ENCODE assay signal across 8 cellular contexts in the genomic region with DNA sequence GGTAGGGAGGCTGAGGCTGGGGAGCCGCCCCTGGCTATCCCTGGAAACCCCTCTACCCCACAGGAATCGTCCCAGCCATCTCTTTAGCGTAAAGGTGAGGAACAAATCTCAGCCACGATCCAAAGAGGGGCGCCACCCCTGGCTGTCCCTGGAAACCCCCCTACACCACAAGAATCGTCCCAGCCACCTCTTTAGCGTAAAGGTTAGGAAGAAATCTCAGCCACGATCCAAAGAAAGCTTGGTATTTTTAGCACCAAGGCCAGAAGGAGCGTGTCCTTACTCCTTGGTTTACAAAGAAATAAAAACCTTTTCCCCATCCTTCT. TPM values are rescaled to one million over a fixed set of nuclear protein-coding genes. Genes with fewer than 3 reads are reported as not detected.
DNase-seq lines count a peak whose midpoint lies in the region; ATAC-seq and TF ChIP-seq lines count a peak whose summit lies in the region.

No MANE protein-coding gene starts in this region.

- no peaks in the 10 kb centered on the region for H3K27me3 ChIP-seq in CD4-positive, alpha-beta T cell (ENCODE audit: control insufficient read depth, insufficient read depth, low read length)
- H3K27me3 ChIP-seq in RWPE2 (ENCODE audit: insufficient read depth, poor library complexity, severe bottlenecking) = no peaks in the 10 kb centered on the region

- CTCF ChIA-PET in CD4-positive, alpha-beta T cell (lab: Charles Lee) = interaction anchor here (1.3 to 11.7 kb wide), 3 partner anchors 9 to 51 kb away, joined by 4 to 147 read pairs (median 7); no protein-coding TSS in a partner anchor

- intact Hi-C loops in CD4-positive, alpha-beta T cell (cut with DNase I, micrococcal nuclease) = loop anchor here in 1 of 2 experiments (2.0 kb wide), 1 partner anchor 33 kb away; no protein-coding TSS in a partner anchor
- intact Hi-C loops in posterior cingulate gyrus (cut with DNase I) = no loop called here

- ATAC-seq in CD4-positive, alpha-beta T cell (ENCODE audit: poor library complexity) = no peak
- no peak for ATAC-seq in RWPE2 (ENCODE audit: low read depth)
- ATAC-seq in GM21576 (IDR thresholded peaks at IDR 0.05; ENCODE audit: unreplicated experiment) = no peak
- ATAC-seq in GM18873 (IDR thresholded peaks at IDR 0.05; ENCODE audit: low FRiP score, unreplicated experiment) = no peak

- peaks cover 31% of the 10 kb centered on the region for H3K4me1 Mint-ChIP-seq in CD4-positive, alpha-beta T cell (ENCODE audit: low read depth)
- peaks cover 25% of the 10 kb centered on the region for H3K4me1 Mint-ChIP-seq in osteocyte (ENCODE audit: unreplicated experiment)

- H3K27ac ChIP-seq in CD4-positive, alpha-beta T cell (ENCODE audit: low read depth, low read length) = peak overlapping the region; percentile 60
- H3K27ac ChIP-seq in RWPE2 (ENCODE audit: poor library complexity, severe bottlenecking) (peak overlapping the region; percentile 100), epithelial cell of prostate (peak overlapping the region; percentile 99)

- H3K9me3 Mint-ChIP-seq in CD4-positive, alpha-beta T cell = no peaks in the 10 kb centered on the region
- H3K9me3 Mint-ChIP-seq in osteocyte (ENCODE audit: unreplicated experiment) = no peaks in the 10 kb centered on the region

- DNase-seq in CD4-positive, alpha-beta T cell = no peak
- DNase-seq in RWPE2 (ENCODE audit: low spot score) (no peak), epithelial cell of prostate (ENCODE audit: low read depth, low spot score) (no peak), osteocyte (ENCODE audit: extremely low spot score, unreplicated experiment) (no peak), posterior cingulate gyrus (no peak), CD1c-positive myeloid dendritic cell (ENCODE audit: extremely low spot score) (no peak)

- peak overlapping the region; percentile 69 for H3K4me3 ChIP-seq in RWPE2 (ENCODE audit: severe bottlenecking)

- peaks cover 7% of the 10 kb centered on the region; the same call in 1 of the 2 replicates for H3K36me3 ChIP-seq in RWPE2 (ENCODE audit: low read depth)

- peaks cover 20% of the 10 kb centered on the region for H3K4me1 ChIP-seq in RWPE2 (ENCODE audit: insufficient read depth, poor library complexity, severe bottlenecking)

- H3K9me3 ChIP-seq in CD4-positive, alpha-beta T cell (ENCODE audit: control insufficient read depth, low read length) = no peaks in the 10 kb centered on the region
- no peaks in the 10 kb centered on the region for H3K9me3 ChIP-seq in RWPE2 (ENCODE audit: severe bottlenecking)

- H3K27ac Mint-ChIP-seq in CD4-positive, alpha-beta T cell = no peak overlapping the region
- peak overlapping the region; percentile 79 for H3K27ac Mint-ChIP-seq in osteocyte (ENCODE audit: unreplicated experiment)

- POLR2A ChIA-PET in CD4-positive, alpha-beta T cell (lab: Charles Lee) = interaction anchor here (0.6 to 13.1 kb wide), 10 partner anchors 9 to 61 kb away, joined by 3 to 176 read pairs (median 4); a partner anchor contains a TSS

- H3K27me3 Mint-ChIP-seq in CD4-positive, alpha-beta T cell = no peaks in the 10 kb centered on the region
- H3K27me3 Mint-ChIP-seq in osteocyte (ENCODE audit: unreplicated experiment) = peaks cover under 1% of the 10 kb centered on the region

- TF ChIP-seq CTCF in CD4-positive, alpha-beta T cell (IDR thresholded peaks at IDR 0.05) = no peak
- TF ChIP-seq CTCF in RWPE2 (IDR thresholded peaks at IDR 0.05; ENCODE audit: poor library complexity, severe bottlenecking) = no peak
- TF ChIP-seq CTCF in osteocyte (IDR thresholded peaks at IDR 0.05) = no peak

- H3K36me3 Mint-ChIP-seq in CD4-positive, alpha-beta T cell (ENCODE audit: low read depth) = peaks cover 29% of the 10 kb centered on the region
- no peaks in the 10 kb centered on the region for H3K36me3 Mint-ChIP-seq in osteocyte (ENCODE audit: unreplicated experiment)

- H3K4me3 Mint-ChIP-seq in CD4-positive, alpha-beta T cell = peak overlapping the region; percentile 93
- H3K4me3 Mint-ChIP-seq in osteocyte (ENCODE audit: unreplicated experiment) = peak overlapping the region; percentile 73

RNA-seq across cellular contexts. Expression of a gene that starts 0.8 kb away (rescaled TPM):
- total RNA-seq in CD4-positive, alpha-beta T cell = 100 to 1,000 TPM; 167 to 168 TPM
- 50.7 and 51.4 TPM in 2 replicates for total RNA-seq in osteocyte

RNA-seq across cellular contexts. Expression of a gene that starts 45.0 kb away (rescaled TPM):
- total RNA-seq in CD4-positive, alpha-beta T cell = 1 to 10 TPM; 3.9 to 4.6 TPM
- 56.8 and 59.2 TPM in 2 replicates for total RNA-seq in osteocyte

Comparison
In these comparisons a context has a peak if more than half of its experiments do, and no peak if none do; other contexts are left out.
1. RNA of a gene that starts 45.0 kb away (total RNA-seq): 56.8 to 59.2 TPM in osteocyte; 3.9 to 4.6 TPM in CD4-positive, alpha-beta T cell; every median in the first group is over 10 times any median in the second.
2. Peak in every context shown above with its lines, with median percentiles within 50 percentile points of each other: H3K27ac ChIP-seq.